ENCODE assay signal across 12 cellular contexts in genomic region chr15:29734917-29735572, GRCh38.
DNase-seq lines count a peak whose midpoint lies in the region; ATAC-seq, FAIRE-seq and TF ChIP-seq lines count a peak whose summit lies in the region.
"Had no signal": no experiment of that assay in that cellular context is flagged by ENCODE, and none has a peak within 500 bp of the region (broad histone marks: within the 10 kb centered on the region; RNA-seq: fewer than 3 reads in every experiment).

No MANE protein-coding gene starts in this region.

- peaks cover 46% of the 10 kb centered on the region for H3K36me3 ChIP-seq in astrocyte (ENCODE audit: insufficient read depth, low read length)

- no peaks in the 10 kb centered on the region for H3K79me2 ChIP-seq in astrocyte (ENCODE audit: insufficient read depth, low read length)

- peak; percentile 87 to 92 for TF ChIP-seq EP300 in A549 (IDR thresholded peaks at IDR 0.05)

- peaks cover 6% of the 10 kb centered on the region for H4K20me1 ChIP-seq in astrocyte (ENCODE audit: insufficient read depth, low read length)

- ATAC-seq in A549 (peak; percentile 71 to 73), HG02759 (IDR thresholded peaks at IDR 0.05; ENCODE audit: unreplicated experiment) (peak; percentile 63)
- ATAC-seq in activated CD8-positive, alpha-beta T cell treated with anti-CD3 and anti-CD28 coated beads, Interleukin-2, amount 10 ng/mL, durations not matched to agents 7 days and 5 days: no peak
- ATAC-seq in activated naive CD8-positive, alpha-beta T cell treated with anti-CD3 and anti-CD28 coated beads, Interleukin-2, amount 50 U/mL, for 24 hours: no peak
- ATAC-seq in activated CD8-positive, alpha-beta memory T cell treated with anti-CD3 and anti-CD28 coated beads, Interleukin-2, amount 10 ng/mL, durations not matched to agents 7 days and 5 days: no peak

- peak overlapping the region; percentile 10; the same call in 1 of the 3 replicates for H3K4me3 ChIP-seq in A549
- H3K4me3 ChIP-seq in astrocyte (ENCODE audit: insufficient read depth, low read depth, low read length): no peak overlapping the region
- H3K4me3 ChIP-seq: lower lobe of right lung, PC-9 had no signal

- peaks cover 18% of the 10 kb centered on the region for H3K36me3 Mint-ChIP-seq in astrocyte (ENCODE audit: low read depth, unreplicated experiment)
- H3K36me3 Mint-ChIP-seq in activated CD8-positive, alpha-beta T cell treated with anti-CD3 and anti-CD28 coated beads, Interleukin-2, amount 10 ng/mL, durations not matched to agents 7 days and 5 days (ENCODE audit: low read depth): no peaks in the 10 kb centered on the region
- no peaks in the 10 kb centered on the region for H3K36me3 Mint-ChIP-seq in activated naive CD8-positive, alpha-beta T cell treated with anti-CD3 and anti-CD28 coated beads, Interleukin-2, amount 50 U/mL, for 24 hours (ENCODE audit: low read depth)
- H3K36me3 Mint-ChIP-seq in activated CD8-positive, alpha-beta memory T cell treated with anti-CD3 and anti-CD28 coated beads, Interleukin-2, amount 10 ng/mL, durations not matched to agents 7 days and 5 days: no peaks in the 10 kb centered on the region
- H3K36me3 Mint-ChIP-seq: activated naive CD8-positive, alpha-beta T cell had no signal

- H3K27ac ChIP-seq in A549 (peak overlapping the region; percentile 94 to 96), astrocyte (ENCODE audit: low read depth, low read length) (no peak overlapping the region)
- H3K27ac ChIP-seq: lower lobe of right lung had no signal

- peak; percentile 66 to 92 for DNase-seq in A549 (ENCODE audit: low read depth in 1 of 2, low spot score in 1 of 2)
- DNase-seq in astrocyte (ENCODE audit: low read depth): peak; percentile 40
- peak; percentile 97 for DNase-seq in kidney tubule cell (ENCODE audit: low spot score)
- DNase-seq in activated gamma-delta T cell treated with Interleukin-2 at 50 U/mL for 16 hours: no peak
- DNase-seq in activated CD8-positive, alpha-beta T cell treated with anti-CD3 and anti-CD28 coated beads, Interleukin-2, amount 10 ng/mL, durations not matched to agents 7 days and 5 days: no peak
- no peak for DNase-seq in activated naive CD8-positive, alpha-beta T cell treated with anti-CD3 and anti-CD28 coated beads, Interleukin-2, amount 50 U/mL, for 24 hours
- no peak for DNase-seq in activated CD8-positive, alpha-beta memory T cell treated with anti-CD3 and anti-CD28 coated beads, Interleukin-2, amount 10 ng/mL, durations not matched to agents 7 days and 5 days
- DNase-seq: Karpas-422, lower lobe of right lung had no signal

- H3K9me3 ChIP-seq in A549: no peaks in the 10 kb centered on the region
- no peaks in the 10 kb centered on the region for H3K9me3 ChIP-seq in astrocyte (ENCODE audit: insufficient read depth, low read depth, low read length)
- H3K9me3 ChIP-seq: lower lobe of right lung had no signal

- no peak for TF ChIP-seq CTCF in A549 (IDR thresholded peaks at IDR 0.05)
- TF ChIP-seq CTCF in astrocyte (IDR thresholded peaks at IDR 0.05; ENCODE audit: insufficient read depth, low read depth, low read length): no peak

- H3K4me1 Mint-ChIP-seq in astrocyte (ENCODE audit: low read depth, unreplicated experiment): peaks cover 22% of the 10 kb centered on the region
- H3K4me1 Mint-ChIP-seq in activated CD8-positive, alpha-beta T cell treated with anti-CD3 and anti-CD28 coated beads, Interleukin-2, amount 10 ng/mL, durations not matched to agents 7 days and 5 days (ENCODE audit: low read depth): peaks cover 17% of the 10 kb centered on the region
- peaks cover 3% of the 10 kb centered on the region for H3K4me1 Mint-ChIP-seq in activated naive CD8-positive, alpha-beta T cell treated with anti-CD3 and anti-CD28 coated beads, Interleukin-2, amount 50 U/mL, for 24 hours
- peaks cover 21% of the 10 kb centered on the region for H3K4me1 Mint-ChIP-seq in activated CD8-positive, alpha-beta memory T cell treated with anti-CD3 and anti-CD28 coated beads, Interleukin-2, amount 10 ng/mL, durations not matched to agents 7 days and 5 days

- TF ChIP-seq RAD21 in A549 (conservative IDR thresholded peaks at IDR 0.05 in 1 of 2, IDR thresholded peaks at IDR 0.05 in 1 of 2): peak in 1 of 2 experiments; percentile 48; a peak in 2 of 5 replicates

- no peak overlapping the region for H3K4me3 Mint-ChIP-seq in astrocyte (ENCODE audit: unreplicated experiment)
- H3K4me3 Mint-ChIP-seq in activated CD8-positive, alpha-beta T cell treated with anti-CD3 and anti-CD28 coated beads, Interleukin-2, amount 10 ng/mL, durations not matched to agents 7 days and 5 days: no peak overlapping the region
- no peak overlapping the region for H3K4me3 Mint-ChIP-seq in activated naive CD8-positive, alpha-beta T cell treated with anti-CD3 and anti-CD28 coated beads, Interleukin-2, amount 50 U/mL, for 24 hours
- no peak overlapping the region for H3K4me3 Mint-ChIP-seq in activated CD8-positive, alpha-beta memory T cell treated with anti-CD3 and anti-CD28 coated beads, Interleukin-2, amount 10 ng/mL, durations not matched to agents 7 days and 5 days
- H3K4me3 Mint-ChIP-seq: activated naive CD8-positive, alpha-beta T cell had no signal

- H3K27ac Mint-ChIP-seq in astrocyte (ENCODE audit: unreplicated experiment): peak overlapping the region; percentile 78
- no peak overlapping the region for H3K27ac Mint-ChIP-seq in activated CD8-positive, alpha-beta T cell treated with anti-CD3 and anti-CD28 coated beads, Interleukin-2, amount 10 ng/mL, durations not matched to agents 7 days and 5 days
- H3K27ac Mint-ChIP-seq in activated naive CD8-positive, alpha-beta T cell treated with anti-CD3 and anti-CD28 coated beads, Interleukin-2, amount 50 U/mL, for 24 hours: no peak overlapping the region
- H3K27ac Mint-ChIP-seq in activated CD8-positive, alpha-beta memory T cell treated with anti-CD3 and anti-CD28 coated beads, Interleukin-2, amount 10 ng/mL, durations not matched to agents 7 days and 5 days: no peak overlapping the region
- H3K27ac Mint-ChIP-seq: activated naive CD8-positive, alpha-beta T cell had no signal

- POLR2A ChIA-PET in A549 (lab: Yijun Ruan, JAX): interaction anchor here (1.7 to 2.9 kb wide), 2 partner anchors 37 to 64 kb away, joined by 7 to 10 read pairs; no protein-coding TSS in a partner anchor
- POLR2A ChIA-PET in activated CD8-positive, alpha-beta T cell treated with anti-CD3 and anti-CD28 coated beads, Interleukin-2, amount 10 ng/mL, durations not matched to agents 7 days and 5 days (lab: Charles Lee): no interaction called here

- H3K4me1 ChIP-seq in A549 (peaks cover 72% of the 10 kb centered on the region), astrocyte (ENCODE audit: insufficient read depth, low read length) (peaks cover 15% of the 10 kb centered on the region)
- H3K4me1 ChIP-seq: lower lobe of right lung had no signal

- FAIRE-seq in A549 (lab: Jason Lieb, UNC) (peak; percentile 92), astrocyte (lab: Jason Lieb, UNC) (no peak)

- 2% methylated on average over 5 of the region's 5 CpGs for WGBS in A549 (ENCODE audit: missing lambda C conversion rate)

- no peaks in the 10 kb centered on the region for H3K27me3 Mint-ChIP-seq in astrocyte (ENCODE audit: low read depth, unreplicated experiment)
- H3K27me3 Mint-ChIP-seq in activated CD8-positive, alpha-beta T cell treated with anti-CD3 and anti-CD28 coated beads, Interleukin-2, amount 10 ng/mL, durations not matched to agents 7 days and 5 days (ENCODE audit: low read depth): peaks cover 10% of the 10 kb centered on the region
- H3K27me3 Mint-ChIP-seq in activated naive CD8-positive, alpha-beta T cell treated with anti-CD3 and anti-CD28 coated beads, Interleukin-2, amount 50 U/mL, for 24 hours: peaks cover 11% of the 10 kb centered on the region
- peaks cover 47% of the 10 kb centered on the region for H3K27me3 Mint-ChIP-seq in activated CD8-positive, alpha-beta memory T cell treated with anti-CD3 and anti-CD28 coated beads, Interleukin-2, amount 10 ng/mL, durations not matched to agents 7 days and 5 days

- CTCF ChIA-PET in A549 (lab: Yijun Ruan, JAX): interaction anchor here (0.8 to 3.1 kb wide), 12 partner anchors 13 to 340 kb away, joined by 3 to 32 read pairs (median 4); partner anchors contain the start of gene TJP1
- CTCF ChIA-PET in activated CD8-positive, alpha-beta T cell treated with anti-CD3 and anti-CD28 coated beads, Interleukin-2, amount 10 ng/mL, durations not matched to agents 7 days and 5 days (lab: Charles Lee): no interaction called here
- CTCF ChIA-PET in activated CD8-positive, alpha-beta memory T cell treated with anti-CD3 and anti-CD28 coated beads, Interleukin-2, amount 10 ng/mL, durations not matched to agents 7 days and 5 days (lab: Charles Lee): no interaction called here

- TF ChIP-seq POLR2A in A549 (IDR thresholded peaks at IDR 0.05; ENCODE audit: low read length): no peak

- H3K27me3 ChIP-seq in astrocyte (ENCODE audit: insufficient read depth, low read length): no peaks in the 10 kb centered on the region

- H3K9me3 Mint-ChIP-seq in astrocyte (ENCODE audit: unreplicated experiment): no peaks in the 10 kb centered on the region
- no peaks in the 10 kb centered on the region for H3K9me3 Mint-ChIP-seq in activated CD8-positive, alpha-beta T cell treated with anti-CD3 and anti-CD28 coated beads, Interleukin-2, amount 10 ng/mL, durations not matched to agents 7 days and 5 days (ENCODE audit: insufficient read depth)
- H3K9me3 Mint-ChIP-seq in activated naive CD8-positive, alpha-beta T cell treated with anti-CD3 and anti-CD28 coated beads, Interleukin-2, amount 50 U/mL, for 24 hours: no peaks in the 10 kb centered on the region
- H3K9me3 Mint-ChIP-seq in activated CD8-positive, alpha-beta memory T cell treated with anti-CD3 and anti-CD28 coated beads, Interleukin-2, amount 10 ng/mL, durations not matched to agents 7 days and 5 days (ENCODE audit: low read depth): no peaks in the 10 kb centered on the region

- H2AFZ ChIP-seq in astrocyte (ENCODE audit: low read depth, low read length): no peak overlapping the region
- H2AFZ ChIP-seq: PC-9 had no signal

- H3K4me2 ChIP-seq in A549 (peak overlapping the region; percentile 81), astrocyte (ENCODE audit: low read length) (no peak overlapping the region)
- H3K4me2 ChIP-seq: PC-9 had no signal

- H3K9ac ChIP-seq in astrocyte (ENCODE audit: low read length): no peak overlapping the region

TF ChIP-seq in A549, 52 proteins besides CTCF, POLR2A, EP300 and RAD21 (continues in another document):
- peak; percentile 91; the same call in 1 of the 2 replicates for TF ChIP-seq MYC (IDR thresholded peaks at IDR 0.05; ENCODE audit: borderline replicate concordance, low read length)
- TF ChIP-seq HOXA7 (CRISPR knock-in tag; IDR thresholded peaks at IDR 0.05): no peak
- no peak for TF ChIP-seq KDM1A (IDR thresholded peaks at IDR 0.05; ENCODE audit: low read depth)
- TF ChIP-seq MAX (IDR thresholded peaks at IDR 0.05): peak; percentile 98
- TF ChIP-seq EHF (CRISPR knock-in tag; IDR thresholded peaks at IDR 0.05): no peak
- TF ChIP-seq CBX2 (IDR thresholded peaks at IDR 0.05; ENCODE audit: borderline replicate concordance, low read depth): no peak

Comparison
In these comparisons a context has a peak if more than half of its experiments do, and no peak if none do; other contexts are left out.
1. ATAC-seq: peak in A549 (2 of 2) and HG02759 (single experiment); none in activated CD8-positive, alpha-beta T cell treated with anti-CD3 and anti-CD28 coated beads, Interleukin-2, amount 10 ng/mL, durations not matched to agents 7 days and 5 days (single experiment), activated naive CD8-positive, alpha-beta T cell treated with anti-CD3 and anti-CD28 coated beads, Interleukin-2, amount 50 U/mL, for 24 hours (single experiment) and activated CD8-positive, alpha-beta memory T cell treated with anti-CD3 and anti-CD28 coated beads, Interleukin-2, amount 10 ng/mL, durations not matched to agents 7 days and 5 days (single experiment).
2. DNase-seq: peak in A549 (2 of 2), astrocyte (single experiment) and kidney tubule cell (single experiment); none in activated gamma-delta T cell treated with Interleukin-2 at 50 U/mL for 16 hours (single experiment), activated CD8-positive, alpha-beta T cell treated with anti-CD3 and anti-CD28 coated beads, Interleukin-2, amount 10 ng/mL, durations not matched to agents 7 days and 5 days (single experiment), activated naive CD8-positive, alpha-beta T cell treated with anti-CD3 and anti-CD28 coated beads, Interleukin-2, amount 50 U/mL, for 24 hours (single experiment) and activated CD8-positive, alpha-beta memory T cell treated with anti-CD3 and anti-CD28 coated beads, Interleukin-2, amount 10 ng/mL, durations not matched to agents 7 days and 5 days (single experiment).